2 cellular contexts compared by ENCODE assay signal in genomic region chr10:1188556-1189135, GRCh38.
TF ChIP-seq lines count a peak whose summit lies in the region.

No MANE protein-coding gene starts in this region.

TF ChIP-seq in WTC11, 78 proteins besides CTCF, POLR2A, EP300 and RAD21 (continues in another document):
- TF ChIP-seq, protein P1, sequence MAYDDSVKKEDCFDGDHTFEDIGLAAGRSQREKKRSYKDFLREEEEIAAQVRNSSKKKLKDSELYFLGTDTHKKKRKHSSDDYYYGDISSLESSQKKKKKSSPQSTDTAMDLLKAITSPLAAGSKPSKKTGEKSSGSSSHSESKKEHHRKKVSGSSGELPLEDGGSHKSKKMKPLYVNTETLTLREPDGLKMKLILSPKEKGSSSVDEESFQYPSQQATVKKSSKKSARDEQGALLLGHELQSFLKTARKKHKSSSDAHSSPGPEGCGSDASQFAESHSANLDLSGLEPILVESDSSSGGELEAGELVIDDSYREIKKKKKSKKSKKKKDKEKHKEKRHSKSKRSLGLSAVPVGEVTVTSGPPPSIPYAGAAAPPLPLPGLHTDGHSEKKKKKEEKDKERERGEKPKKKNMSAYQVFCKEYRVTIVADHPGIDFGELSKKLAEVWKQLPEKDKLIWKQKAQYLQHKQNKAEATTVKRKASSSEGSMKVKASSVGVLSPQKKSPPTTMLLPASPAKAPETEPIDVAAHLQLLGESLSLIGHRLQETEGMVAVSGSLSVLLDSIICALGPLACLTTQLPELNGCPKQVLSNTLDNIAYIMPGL (CRISPR knock-in tag; IDR thresholded peaks at IDR 0.05): no peak
- TF ChIP-seq, protein P2, sequence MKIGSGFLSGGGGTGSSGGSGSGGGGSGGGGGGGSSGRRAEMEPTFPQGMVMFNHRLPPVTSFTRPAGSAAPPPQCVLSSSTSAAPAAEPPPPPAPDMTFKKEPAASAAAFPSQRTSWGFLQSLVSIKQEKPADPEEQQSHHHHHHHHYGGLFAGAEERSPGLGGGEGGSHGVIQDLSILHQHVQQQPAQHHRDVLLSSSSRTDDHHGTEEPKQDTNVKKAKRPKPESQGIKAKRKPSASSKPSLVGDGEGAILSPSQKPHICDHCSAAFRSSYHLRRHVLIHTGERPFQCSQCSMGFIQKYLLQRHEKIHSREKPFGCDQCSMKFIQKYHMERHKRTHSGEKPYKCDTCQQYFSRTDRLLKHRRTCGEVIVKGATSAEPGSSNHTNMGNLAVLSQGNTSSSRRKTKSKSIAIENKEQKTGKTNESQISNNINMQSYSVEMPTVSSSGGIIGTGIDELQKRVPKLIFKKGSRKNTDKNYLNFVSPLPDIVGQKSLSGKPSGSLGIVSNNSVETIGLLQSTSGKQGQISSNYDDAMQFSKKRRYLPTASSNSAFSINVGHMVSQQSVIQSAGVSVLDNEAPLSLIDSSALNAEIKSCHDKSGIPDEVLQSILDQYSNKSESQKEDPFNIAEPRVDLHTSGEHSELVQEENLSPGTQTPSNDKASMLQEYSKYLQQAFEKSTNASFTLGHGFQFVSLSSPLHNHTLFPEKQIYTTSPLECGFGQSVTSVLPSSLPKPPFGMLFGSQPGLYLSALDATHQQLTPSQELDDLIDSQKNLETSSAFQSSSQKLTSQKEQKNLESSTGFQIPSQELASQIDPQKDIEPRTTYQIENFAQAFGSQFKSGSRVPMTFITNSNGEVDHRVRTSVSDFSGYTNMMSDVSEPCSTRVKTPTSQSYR (CRISPR knock-in tag; IDR thresholded peaks at IDR 0.05): no peak
- TF ChIP-seq ZNF423 (CRISPR knock-in tag; IDR thresholded peaks at IDR 0.05): no peak
- TF ChIP-seq KAT7 (CRISPR knock-in tag; IDR thresholded peaks at IDR 0.05; ENCODE audit: borderline replicate concordance): no peak
- TF ChIP-seq GTF2I (CRISPR knock-in tag; conservative IDR thresholded peaks at IDR 0.05): no peak
- no peak for TF ChIP-seq NR2C2 (CRISPR knock-in tag; IDR thresholded peaks at IDR 0.05)
- TF ChIP-seq, protein P3, sequence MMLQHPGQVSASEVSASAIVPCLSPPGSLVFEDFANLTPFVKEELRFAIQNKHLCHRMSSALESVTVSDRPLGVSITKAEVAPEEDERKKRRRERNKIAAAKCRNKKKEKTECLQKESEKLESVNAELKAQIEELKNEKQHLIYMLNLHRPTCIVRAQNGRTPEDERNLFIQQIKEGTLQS (CRISPR knock-in tag; conservative IDR thresholded peaks at IDR 0.05): no peak
- no peak for TF ChIP-seq MXD4 (CRISPR knock-in tag; IDR thresholded peaks at IDR 0.05; ENCODE audit: borderline replicate concordance)
- no peak for TF ChIP-seq JUN (CRISPR knock-in tag; IDR thresholded peaks at IDR 0.05)
- TF ChIP-seq ZNF232 (CRISPR knock-in tag; IDR thresholded peaks at IDR 0.05): no peak
- TF ChIP-seq, protein P4, sequence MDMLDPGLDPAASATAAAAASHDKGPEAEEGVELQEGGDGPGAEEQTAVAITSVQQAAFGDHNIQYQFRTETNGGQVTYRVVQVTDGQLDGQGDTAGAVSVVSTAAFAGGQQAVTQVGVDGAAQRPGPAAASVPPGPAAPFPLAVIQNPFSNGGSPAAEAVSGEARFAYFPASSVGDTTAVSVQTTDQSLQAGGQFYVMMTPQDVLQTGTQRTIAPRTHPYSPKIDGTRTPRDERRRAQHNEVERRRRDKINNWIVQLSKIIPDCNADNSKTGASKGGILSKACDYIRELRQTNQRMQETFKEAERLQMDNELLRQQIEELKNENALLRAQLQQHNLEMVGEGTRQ (CRISPR knock-in tag; IDR thresholded peaks at IDR 0.05): no peak
- TF ChIP-seq TEAD1 (CRISPR knock-in tag; IDR thresholded peaks at IDR 0.05): no peak
- TF ChIP-seq NFATC4 (CRISPR knock-in tag; IDR thresholded peaks at IDR 0.05): no peak
- no peak for TF ChIP-seq GRHL2 (CRISPR knock-in tag; IDR thresholded peaks at IDR 0.05; ENCODE audit: insufficient replicate concordance, severe bottlenecking)
- TF ChIP-seq, protein P5, sequence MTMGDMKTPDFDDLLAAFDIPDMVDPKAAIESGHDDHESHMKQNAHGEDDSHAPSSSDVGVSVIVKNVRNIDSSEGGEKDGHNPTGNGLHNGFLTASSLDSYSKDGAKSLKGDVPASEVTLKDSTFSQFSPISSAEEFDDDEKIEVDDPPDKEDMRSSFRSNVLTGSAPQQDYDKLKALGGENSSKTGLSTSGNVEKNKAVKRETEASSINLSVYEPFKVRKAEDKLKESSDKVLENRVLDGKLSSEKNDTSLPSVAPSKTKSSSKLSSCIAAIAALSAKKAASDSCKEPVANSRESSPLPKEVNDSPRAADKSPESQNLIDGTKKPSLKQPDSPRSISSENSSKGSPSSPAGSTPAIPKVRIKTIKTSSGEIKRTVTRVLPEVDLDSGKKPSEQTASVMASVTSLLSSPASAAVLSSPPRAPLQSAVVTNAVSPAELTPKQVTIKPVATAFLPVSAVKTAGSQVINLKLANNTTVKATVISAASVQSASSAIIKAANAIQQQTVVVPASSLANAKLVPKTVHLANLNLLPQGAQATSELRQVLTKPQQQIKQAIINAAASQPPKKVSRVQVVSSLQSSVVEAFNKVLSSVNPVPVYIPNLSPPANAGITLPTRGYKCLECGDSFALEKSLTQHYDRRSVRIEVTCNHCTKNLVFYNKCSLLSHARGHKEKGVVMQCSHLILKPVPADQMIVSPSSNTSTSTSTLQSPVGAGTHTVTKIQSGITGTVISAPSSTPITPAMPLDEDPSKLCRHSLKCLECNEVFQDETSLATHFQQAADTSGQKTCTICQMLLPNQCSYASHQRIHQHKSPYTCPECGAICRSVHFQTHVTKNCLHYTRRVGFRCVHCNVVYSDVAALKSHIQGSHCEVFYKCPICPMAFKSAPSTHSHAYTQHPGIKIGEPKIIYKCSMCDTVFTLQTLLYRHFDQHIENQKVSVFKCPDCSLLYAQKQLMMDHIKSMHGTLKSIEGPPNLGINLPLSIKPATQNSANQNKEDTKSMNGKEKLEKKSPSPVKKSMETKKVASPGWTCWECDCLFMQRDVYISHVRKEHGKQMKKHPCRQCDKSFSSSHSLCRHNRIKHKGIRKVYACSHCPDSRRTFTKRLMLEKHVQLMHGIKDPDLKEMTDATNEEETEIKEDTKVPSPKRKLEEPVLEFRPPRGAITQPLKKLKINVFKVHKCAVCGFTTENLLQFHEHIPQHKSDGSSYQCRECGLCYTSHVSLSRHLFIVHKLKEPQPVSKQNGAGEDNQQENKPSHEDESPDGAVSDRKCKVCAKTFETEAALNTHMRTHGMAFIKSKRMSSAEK (CRISPR knock-in tag; IDR thresholded peaks at IDR 0.05; ENCODE audit: borderline replicate concordance): no peak
- TF ChIP-seq MAX (CRISPR knock-in tag; IDR thresholded peaks at IDR 0.05): no peak

TF ChIP-seq in GM23338, 12 proteins besides CTCF, POLR2A, EP300 and RAD21 (continued from another document):
- no peak for TF ChIP-seq EZH2phosphoT487 (IDR thresholded peaks at IDR 0.05; ENCODE audit: unreplicated experiment)
- no peak for TF ChIP-seq STAT1 (IDR thresholded peaks at IDR 0.05; ENCODE audit: unreplicated experiment)
- TF ChIP-seq EZH2 (IDR thresholded peaks at IDR 0.05; ENCODE audit: low read depth, unreplicated experiment): no peak
- no peak for TF ChIP-seq JUNB (IDR thresholded peaks at IDR 0.05; ENCODE audit: unreplicated experiment)
- no peak for TF ChIP-seq ZNF331 (CRISPR knock-in tag; IDR thresholded peaks at IDR 0.05; ENCODE audit: low read depth)
- no peak for TF ChIP-seq ZNF462 (CRISPR knock-in tag; IDR thresholded peaks at IDR 0.05)
- TF ChIP-seq CREB1 (CRISPR knock-in tag; IDR thresholded peaks at IDR 0.05; ENCODE audit: low read depth): no peak
- no peak for TF ChIP-seq NANOG (IDR thresholded peaks at IDR 0.05; ENCODE audit: borderline replicate concordance)
- TF ChIP-seq REST (IDR thresholded peaks at IDR 0.05; ENCODE audit: unreplicated experiment): no peak
- TF ChIP-seq ZNF114 (CRISPR knock-in tag; IDR thresholded peaks at IDR 0.05): no peak
- TF ChIP-seq POLR2AphosphoS5 (IDR thresholded peaks at IDR 0.05; ENCODE audit: low read depth): no peak
